9 cellular contexts compared by ENCODE assay signal in genomic region chr1:213374369-213374768, GRCh38.
DNase-seq lines count a peak whose midpoint lies in the region; ATAC-seq and TF ChIP-seq lines count a peak whose summit lies in the region.
"Had no signal": no experiment of that assay in that cellular context is flagged by ENCODE, and none has a peak within 500 bp of the region (broad histone marks: within the 10 kb centered on the region; RNA-seq: fewer than 3 reads in every experiment).

No MANE protein-coding gene starts in this region.

- H3K36me3 ChIP-seq in tibial artery, result no peaks in the 10 kb centered on the region

- DNase-seq in CD4-positive, alpha-beta T cell, result peak; percentile 16 to 66 (median 40)
- peak; percentile 77 for DNase-seq in NCI-H510A treated with DMSO at 0.1 percent for 48 hours (lab: John Stamatoyannopoulos, UW)
- DNase-seq in activated CD4-positive, alpha-beta memory T cell treated with anti-CD3 and anti-CD28 coated beads, Interleukin-2, amount 10 ng/mL, durations not matched to agents 7 days and 5 days, result peak; percentile 57
- DNase-seq in erythroblast (lab: John Stamatoyannopoulos, UW), result peak; percentile 33 to 62
- peak in 1 of 2 donors; percentile 46 for DNase-seq in tibial artery

- H3K4me3 ChIP-seq in tibial artery, result no peak overlapping the region

- H3K4me1 ChIP-seq in tibial artery, result no peaks in the 10 kb centered on the region

- no peak overlapping the region for H3K27ac ChIP-seq in CD4-positive, alpha-beta T cell (ENCODE audit: low read depth, low read length)
- H3K27ac ChIP-seq in tibial artery, result no peak overlapping the region

- peak; percentile 77 for TF ChIP-seq CTCF in CD4-positive, alpha-beta T cell (IDR thresholded peaks at IDR 0.05)
- TF ChIP-seq CTCF in nephron (IDR thresholded peaks at IDR 0.05; ENCODE audit: unreplicated experiment in 3 of 3) (peak; percentile 86 to 90 (median 88)), tibial artery (IDR thresholded peaks at IDR 0.05) (peak; percentile 67 to 74)

- no peaks in the 10 kb centered on the region for H3K9me3 ChIP-seq in CD4-positive, alpha-beta T cell (ENCODE audit: control insufficient read depth, low read length)
- H3K9me3 ChIP-seq in tibial artery, result no peaks in the 10 kb centered on the region

- ATAC-seq in CD4-positive, alpha-beta T cell (ENCODE audit: poor library complexity), result no peak
- ATAC-seq in GM19043 (IDR thresholded peaks at IDR 0.05; ENCODE audit: low read depth, unreplicated experiment), result peak; percentile 84
- ATAC-seq in HG03354 (IDR thresholded peaks at IDR 0.05; ENCODE audit: poor library complexity, severe bottlenecking, unreplicated experiment), result peak; percentile 96

- intact Hi-C loops in CD4-positive, alpha-beta T cell (cut with DNase I, micrococcal nuclease), result loop anchor here in 1 of 2 experiments (2.0 kb wide), 1 partner anchor 954 kb away; no protein-coding TSS in a partner anchor
- intact Hi-C loops in tibial artery (cut with DNase I; ENCODE audit: low total_unique reads), result no loop called here

- no peaks in the 10 kb centered on the region for H3K4me1 Mint-ChIP-seq in CD4-positive, alpha-beta T cell (ENCODE audit: low read depth)
- no peaks in the 10 kb centered on the region for H3K4me1 Mint-ChIP-seq in activated CD4-positive, alpha-beta memory T cell treated with anti-CD3 and anti-CD28 coated beads, Interleukin-2, amount 10 ng/mL, durations not matched to agents 7 days and 5 days
- peaks cover 23% of the 10 kb centered on the region for H3K4me1 Mint-ChIP-seq in nephron

- CTCF ChIA-PET in CD4-positive, alpha-beta T cell (lab: Charles Lee), result no interaction called here
- CTCF ChIA-PET in activated CD4-positive, alpha-beta memory T cell treated with anti-CD3 and anti-CD28 coated beads, Interleukin-2, amount 10 ng/mL, durations not matched to agents 7 days and 5 days (lab: Charles Lee), result interaction anchor here (0.7 kb wide), 1 partner anchor 9 kb away, joined by 3 read pairs; no protein-coding TSS in a partner anchor

- no peaks in the 10 kb centered on the region for H3K36me3 Mint-ChIP-seq in CD4-positive, alpha-beta T cell (ENCODE audit: low read depth)
- no peaks in the 10 kb centered on the region for H3K36me3 Mint-ChIP-seq in activated CD4-positive, alpha-beta memory T cell treated with anti-CD3 and anti-CD28 coated beads, Interleukin-2, amount 10 ng/mL, durations not matched to agents 7 days and 5 days (ENCODE audit: low read depth)
- no peaks in the 10 kb centered on the region for H3K36me3 Mint-ChIP-seq in nephron (ENCODE audit: low read depth)

- no peak overlapping the region for H3K4me3 Mint-ChIP-seq in CD4-positive, alpha-beta T cell
- H3K4me3 Mint-ChIP-seq in activated CD4-positive, alpha-beta memory T cell treated with anti-CD3 and anti-CD28 coated beads, Interleukin-2, amount 10 ng/mL, durations not matched to agents 7 days and 5 days, result no peak overlapping the region
- no peak overlapping the region for H3K4me3 Mint-ChIP-seq in nephron
- H3K4me3 Mint-ChIP-seq: T-helper 1 cell treated with Interleukin-12 subunit alpha and Interleukin-12 subunit beta and Interleukin-4 antibody, amounts not matched to agents 30 μg/mL and 1 μg/mL, for 36 hours had no signal

- POLR2A ChIA-PET in CD4-positive, alpha-beta T cell (lab: Charles Lee), result no interaction called here
- POLR2A ChIA-PET in activated CD4-positive, alpha-beta memory T cell treated with anti-CD3 and anti-CD28 coated beads, Interleukin-2, amount 10 ng/mL, durations not matched to agents 7 days and 5 days (lab: Charles Lee), result no interaction called here

- TF ChIP-seq POLR2A in erythroblast (IDR thresholded peaks at IDR 0.05; ENCODE audit: low read length), result no peak

- no peaks in the 10 kb centered on the region for H3K9me3 Mint-ChIP-seq in CD4-positive, alpha-beta T cell
- no peaks in the 10 kb centered on the region for H3K9me3 Mint-ChIP-seq in activated CD4-positive, alpha-beta memory T cell treated with anti-CD3 and anti-CD28 coated beads, Interleukin-2, amount 10 ng/mL, durations not matched to agents 7 days and 5 days
- no peaks in the 10 kb centered on the region for H3K9me3 Mint-ChIP-seq in nephron
- H3K9me3 Mint-ChIP-seq: T-helper 1 cell treated with Interleukin-12 subunit alpha and Interleukin-12 subunit beta and Interleukin-4 antibody, amounts not matched to agents 30 μg/mL and 1 μg/mL, for 36 hours had no signal

- H3K27me3 ChIP-seq in CD4-positive, alpha-beta T cell (ENCODE audit: control insufficient read depth, insufficient read depth, low read length), result no peaks in the 10 kb centered on the region
- H3K27me3 ChIP-seq in tibial artery, result no peaks in the 10 kb centered on the region

- no peaks in the 10 kb centered on the region for H3K27me3 Mint-ChIP-seq in CD4-positive, alpha-beta T cell
- peaks cover 3% of the 10 kb centered on the region for H3K27me3 Mint-ChIP-seq in activated CD4-positive, alpha-beta memory T cell treated with anti-CD3 and anti-CD28 coated beads, Interleukin-2, amount 10 ng/mL, durations not matched to agents 7 days and 5 days
- H3K27me3 Mint-ChIP-seq in nephron (ENCODE audit: low read depth), result peaks cover 3% of the 10 kb centered on the region

- H3K27ac Mint-ChIP-seq in CD4-positive, alpha-beta T cell, result no peak overlapping the region
- no peak overlapping the region for H3K27ac Mint-ChIP-seq in activated CD4-positive, alpha-beta memory T cell treated with anti-CD3 and anti-CD28 coated beads, Interleukin-2, amount 10 ng/mL, durations not matched to agents 7 days and 5 days
- H3K27ac Mint-ChIP-seq in nephron, result no peak overlapping the region
- H3K27ac Mint-ChIP-seq: T-helper 1 cell treated with Interleukin-12 subunit alpha and Interleukin-12 subunit beta and Interleukin-4 antibody, amounts not matched to agents 30 μg/mL and 1 μg/mL, for 36 hours had no signal
